Comparison of ENCODE assay signal across 1 cellular context in the genomic region with DNA sequence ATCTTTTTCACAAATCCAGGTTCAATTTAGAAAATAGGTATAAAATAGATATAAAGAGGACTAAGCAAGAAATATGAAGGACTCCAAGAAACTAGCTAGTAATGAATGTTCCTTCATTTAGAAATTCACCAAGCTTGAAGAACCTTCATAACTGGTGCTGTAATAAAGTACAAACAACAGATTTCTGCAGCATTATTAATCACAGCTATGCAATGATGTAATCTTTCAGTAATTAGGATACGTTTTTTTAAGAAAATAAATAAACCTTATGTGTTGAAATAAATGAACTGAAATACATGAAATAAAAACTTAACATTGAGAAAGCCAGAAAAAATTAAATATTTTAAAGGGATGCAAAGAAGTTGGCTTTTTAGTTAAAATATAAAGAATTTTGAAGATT.
TF ChIP-seq lines count a peak whose summit lies in the region.

No MANE protein-coding gene starts in this region.

TF ChIP-seq in GM23338, 12 proteins besides CTCF, POLR2A, EP300 and RAD21 (continued from another document):
- TF ChIP-seq, protein P1, sequence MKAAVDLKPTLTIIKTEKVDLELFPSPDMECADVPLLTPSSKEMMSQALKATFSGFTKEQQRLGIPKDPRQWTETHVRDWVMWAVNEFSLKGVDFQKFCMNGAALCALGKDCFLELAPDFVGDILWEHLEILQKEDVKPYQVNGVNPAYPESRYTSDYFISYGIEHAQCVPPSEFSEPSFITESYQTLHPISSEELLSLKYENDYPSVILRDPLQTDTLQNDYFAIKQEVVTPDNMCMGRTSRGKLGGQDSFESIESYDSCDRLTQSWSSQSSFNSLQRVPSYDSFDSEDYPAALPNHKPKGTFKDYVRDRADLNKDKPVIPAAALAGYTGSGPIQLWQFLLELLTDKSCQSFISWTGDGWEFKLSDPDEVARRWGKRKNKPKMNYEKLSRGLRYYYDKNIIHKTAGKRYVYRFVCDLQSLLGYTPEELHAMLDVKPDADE (IDR thresholded peaks at IDR 0.05), result no peak
- no peak for TF ChIP-seq STAT1 (IDR thresholded peaks at IDR 0.05; ENCODE audit: unreplicated experiment)
